Comparison of ENCODE assay signal across 8 cellular contexts in the genomic region with DNA sequence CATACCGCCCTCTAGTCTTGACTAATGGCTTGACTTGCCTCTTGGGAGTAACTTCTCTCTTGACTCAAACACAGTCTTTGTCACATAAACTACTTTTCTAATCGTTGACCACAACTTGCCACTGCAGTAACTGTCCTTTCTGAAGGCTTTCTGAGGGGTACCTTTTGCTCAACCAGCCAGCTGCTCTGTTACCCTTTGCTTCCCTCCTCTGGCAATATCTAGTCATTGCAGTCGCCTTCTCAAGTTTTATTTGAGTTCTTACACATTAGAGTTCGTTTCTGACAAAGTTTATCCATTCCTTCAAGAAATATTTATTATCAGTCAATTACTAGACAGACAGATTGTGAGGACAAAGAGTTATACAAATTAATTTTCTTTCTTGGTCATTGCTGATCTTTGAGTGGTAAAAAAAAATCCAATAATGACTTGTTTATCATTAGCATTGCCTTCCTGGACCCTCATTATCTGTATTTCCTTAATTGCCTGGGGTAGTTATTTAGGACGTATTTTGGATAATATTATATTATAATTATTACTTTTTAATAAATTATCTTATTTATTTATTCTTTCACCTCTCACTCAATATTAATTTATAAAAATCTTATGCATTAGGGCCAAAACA.
DNase-seq lines count a peak whose midpoint lies in the region; ATAC-seq, FAIRE-seq and TF ChIP-seq lines count a peak whose summit lies in the region.

No MANE protein-coding gene starts in this region.

- H3K4me3 ChIP-seq in GM12875 (ENCODE audit: low read depth, low read length) = no peak overlapping the region

- FAIRE-seq in endometrium (lab: Jason Lieb, UNC) = peak; percentile 8

- peaks cover 4% of the 10 kb centered on the region for H3K4me1 Mint-ChIP-seq in neural crest cell

- peaks cover 4% of the 10 kb centered on the region for H3K9me3 Mint-ChIP-seq in neural crest cell

- no peaks in the 10 kb centered on the region for H3K27me3 Mint-ChIP-seq in neural crest cell (ENCODE audit: low read depth)

- DNase-seq in A172 (ENCODE audit: low spot score) (peak; percentile 57), NOMO-1 treated with DMSO at 0.1 percent for 48 hours (lab: John Stamatoyannopoulos, UW; ENCODE audit: unreplicated experiment) (peak; percentile 47), neural crest cell (ENCODE audit: low read depth, low spot score) (peak; percentile 33), cortex of kidney (lab: John Stamatoyannopoulos, UW) (no peak)

- H3K4me3 Mint-ChIP-seq in neural crest cell = no peak overlapping the region

- ATAC-seq in HG03565 (IDR thresholded peaks at IDR 0.05; ENCODE audit: unreplicated experiment) (peak; percentile 41), HG02763 (IDR thresholded peaks at IDR 0.05; ENCODE audit: unreplicated experiment) (no peak)

- TF ChIP-seq CTCF in GM12875 (IDR thresholded peaks at IDR 0.05; ENCODE audit: borderline replicate concordance, insufficient read depth, low read depth, low read length) (peak; percentile 55; the same call in 1 of the 2 replicates), neural crest cell (conservative IDR thresholded peaks at IDR 0.05) (peak; percentile 88)

- no peak overlapping the region for H3K27ac Mint-ChIP-seq in neural crest cell (ENCODE audit: unreplicated experiment)

- peaks cover 3% of the 10 kb centered on the region for H3K36me3 Mint-ChIP-seq in neural crest cell (ENCODE audit: low read depth)
